ENCODE assay signal across 8 cellular contexts in genomic region chr6:129709451-129709908, GRCh38. TPM values are rescaled to one million over a fixed set of nuclear protein-coding genes. Genes with fewer than 3 reads are reported as not detected.
A peak's percentile ranks its signal among the peaks of the same experiment; 100 is the strongest.
DNase-seq lines count a peak whose midpoint lies in the region; ATAC-seq and TF ChIP-seq lines count a peak whose summit lies in the region.

No MANE protein-coding gene starts in this region.

- no peak for TF ChIP-seq EP300 in esophagus muscularis mucosa (IDR thresholded peaks at IDR 0.05)

- H3K36me3 ChIP-seq in SK-N-MC (ENCODE audit: insufficient read depth, low read length) (no peaks in the 10 kb centered on the region), esophagus muscularis mucosa (no peaks in the 10 kb centered on the region)

- POLR2A ChIA-PET in naive thymus-derived CD8-positive, alpha-beta T cell (lab: Charles Lee), result interaction anchor here (1.0 to 1.9 kb wide), 4 partner anchors 11 to 1896 kb away, joined by 3 to 7 read pairs (median 4); no protein-coding TSS in a partner anchor

- no peak for TF ChIP-seq CTCF in esophagus muscularis mucosa (IDR thresholded peaks at IDR 0.05)

- H3K36me3 Mint-ChIP-seq in activated T-cell treated with anti-CD3 and anti-CD28 coated beads, Interleukin-2, amount 50 U/mL, for 72 hours (ENCODE audit: insufficient read depth in 2 of 2), result peaks cover 0 to 2% of the 10 kb centered on the region in 2 donors
- no peaks in the 10 kb centered on the region for H3K36me3 Mint-ChIP-seq in naive thymus-derived CD8-positive, alpha-beta T cell

- DNase-seq in activated T-cell treated with anti-CD3 and anti-CD28 coated beads, Interleukin-2, amount 50 U/mL, for 72 hours, result no peak
- no peak for DNase-seq in activated T-cell treated with anti-CD3 and anti-CD28 coated beads, Interleukin-2, amount 50 U/mL, for 1 hour
- no peak for DNase-seq in SK-N-MC (ENCODE audit: low read depth, low spot score)
- no peak for DNase-seq in esophagus muscularis mucosa (ENCODE audit: extremely low spot score)
- no peak for DNase-seq in naive thymus-derived CD8-positive, alpha-beta T cell
- no peak for DNase-seq in D341Med (ENCODE audit: low spot score)
- DNase-seq in HPDE6-E6E7 (ENCODE audit: extremely low spot score), result no peak

- H3K9me3 ChIP-seq in SK-N-MC (ENCODE audit: low read depth, low read length), result no peaks in the 10 kb centered on the region
- H3K9me3 ChIP-seq in esophagus muscularis mucosa, result no peaks in the 10 kb centered on the region

- peaks cover 0 to 31% (median 23%) of the 10 kb centered on the region in 4 donors for H3K4me1 ChIP-seq in esophagus muscularis mucosa

- peak overlapping the region; percentile 85 for H3K27ac Mint-ChIP-seq in activated T-cell treated with anti-CD3 and anti-CD28 coated beads, Interleukin-2, amount 50 U/mL, for 72 hours
- H3K27ac Mint-ChIP-seq in naive thymus-derived CD8-positive, alpha-beta T cell, result peak overlapping the region in 9 of 10 donors; percentile 67 to 92 (median 89)

- 6% methylated on average over 4 of the region's 4 CpGs for WGBS in esophagus muscularis mucosa

- H3K27me3 Mint-ChIP-seq in activated T-cell treated with anti-CD3 and anti-CD28 coated beads, Interleukin-2, amount 50 U/mL, for 72 hours (ENCODE audit: low read depth), result peaks cover 16% of the 10 kb centered on the region
- H3K27me3 Mint-ChIP-seq in naive thymus-derived CD8-positive, alpha-beta T cell, result peaks cover 0 to 12% (median 2%) of the 10 kb centered on the region in 5 donors

- peak overlapping the region; percentile 76 for H3K27ac ChIP-seq in SK-N-MC
- peak overlapping the region; percentile 64 to 80 (median 68) for H3K27ac ChIP-seq in esophagus muscularis mucosa (replicated peaks in 1 of 4)

- TF ChIP-seq POLR2A in esophagus muscularis mucosa (IDR thresholded peaks at IDR 0.05; ENCODE audit: low read depth), result no peak

- intact Hi-C loops in esophagus muscularis mucosa (cut with DNase I), result no loop called here

- peak overlapping the region; percentile 70 for H3K9ac ChIP-seq in SK-N-MC (ENCODE audit: insufficient read length)

- H3K4me3 ChIP-seq in SK-N-MC (peak overlapping the region; percentile 86), esophagus muscularis mucosa (peak overlapping the region; percentile 51 to 67 (median 56))

- H3K27me3 ChIP-seq in esophagus muscularis mucosa, result no peaks in the 10 kb centered on the region

- H3K4me3 Mint-ChIP-seq in activated T-cell treated with anti-CD3 and anti-CD28 coated beads, Interleukin-2, amount 50 U/mL, for 72 hours, result peak overlapping the region; percentile 91 to 97
- H3K4me3 Mint-ChIP-seq in naive thymus-derived CD8-positive, alpha-beta T cell, result peak overlapping the region; percentile 83 to 98 (median 94)

- H3K9me3 Mint-ChIP-seq in activated T-cell treated with anti-CD3 and anti-CD28 coated beads, Interleukin-2, amount 50 U/mL, for 72 hours, result no peaks in the 10 kb centered on the region
- H3K9me3 Mint-ChIP-seq in naive thymus-derived CD8-positive, alpha-beta T cell, result no peaks in the 10 kb centered on the region

- peak; percentile 33 to 45 for ATAC-seq in activated T-cell treated with anti-CD3 and anti-CD28 coated beads, Interleukin-2, amount 50 U/mL, for 72 hours (replicated peaks in 1 of 2)
- ATAC-seq in HG02981 (IDR thresholded peaks at IDR 0.05; ENCODE audit: unreplicated experiment), result peak; percentile 39
- peak; percentile 40 to 47 for ATAC-seq in naive thymus-derived CD8-positive, alpha-beta T cell

- peaks cover 39% of the 10 kb centered on the region for H3K4me1 Mint-ChIP-seq in activated T-cell treated with anti-CD3 and anti-CD28 coated beads, Interleukin-2, amount 50 U/mL, for 72 hours (ENCODE audit: low read depth)
- H3K4me1 Mint-ChIP-seq in naive thymus-derived CD8-positive, alpha-beta T cell, result peaks cover 18 to 38% (median 28%) of the 10 kb centered on the region in 4 donors

RNA-seq across cellular contexts. Expression of gene ARHGAP18, which starts 0.5 kb away (rescaled TPM):
- total RNA-seq in activated T-cell treated with anti-CD3 and anti-CD28 coated beads, Interleukin-2, amount 50 U/mL, for 72 hours, result 1 to 10 TPM; 2.7 to 3.9 TPM
- 10 to 100 TPM in 1 of 4 donors, 1 to 10 TPM in 3; 5.2 to 15.9 (median 7.4) TPM for total RNA-seq in esophagus muscularis mucosa
- 1 to 10 TPM; 1.4 to 2.3 TPM for total RNA-seq in naive thymus-derived CD8-positive, alpha-beta T cell
- polyA plus RNA-seq in naive thymus-derived CD8-positive, alpha-beta T cell, result 1 to 10 TPM in 1 of 3 donors, under 1 TPM in 2; 0.64 to 2.4 (median 0.73) TPM
